Comparison of ENCODE assay signal across 8 cellular contexts in genomic region chr19:2261438-2262172, GRCh38. TPM values are rescaled to one million over a fixed set of nuclear protein-coding genes. Genes with fewer than 3 reads are reported as not detected.
A peak's percentile ranks its signal among the peaks of the same experiment; 100 is the strongest.
DNase-seq lines count a peak whose midpoint lies in the region; ATAC-seq, FAIRE-seq and TF ChIP-seq lines count a peak whose summit lies in the region.

No MANE protein-coding gene starts in this region.

- in situ Hi-C loops in astrocyte of the cerebellum (cut with HindIII; ENCODE audit: low sequenced_read_pairs) = loop anchor here (10.0 kb wide), 1 partner anchor 63 kb away; the partner anchor contains the start of genes LSM7 and SPPL2B

- H3K9me3 ChIP-seq in NT2/D1 (ENCODE audit: insufficient read depth, low read length) = no peaks in the 10 kb centered on the region
- H3K9me3 ChIP-seq in mucosa of descending colon = no peaks in the 10 kb centered on the region

- peak; percentile 62 for TF ChIP-seq CTCF in astrocyte of the cerebellum (IDR thresholded peaks at IDR 0.05; ENCODE audit: low read depth, low read length, missing control alignments)
- peak; percentile 21 for TF ChIP-seq CTCF in mucosa of descending colon (IDR thresholded peaks at IDR 0.05)

- H3K9ac ChIP-seq in NT2/D1 (ENCODE audit: insufficient read length, low read depth) = no peak overlapping the region

- FAIRE-seq in RCC 7860 (lab: Jason Lieb, UNC) = no peak

- intact Hi-C loops in mucosa of descending colon (cut with DNase I, micrococcal nuclease) = no loop called here

- H3K4me3 ChIP-seq in NT2/D1 (ENCODE audit: insufficient read length, low read depth) = no peak overlapping the region
- no peak overlapping the region for H3K4me3 ChIP-seq in astrocyte of the cerebellum (ENCODE audit: low read depth, low read length)
- H3K4me3 ChIP-seq in mucosa of descending colon = no peak overlapping the region

- DNase-seq in ELR (ENCODE audit: low read depth) (peak; percentile 54), NT2/D1 (ENCODE audit: low read depth, low spot score) (peak; percentile 44), astrocyte of the cerebellum (ENCODE audit: low read depth) (no peak), mucosa of descending colon (peak; percentile 67 to 80 (median 74)), SHP77 (lab: John Stamatoyannopoulos, UW) (no peak), RCC 7860 (ENCODE audit: low spot score) (no peak), NCI-H2171 (lab: John Stamatoyannopoulos, UW) (no peak)

- ATAC-seq in mucosa of descending colon (peak; percentile 29), GM21423 (IDR thresholded peaks at IDR 0.05; ENCODE audit: unreplicated experiment) (no peak)

- H3K4me1 ChIP-seq in NT2/D1 (ENCODE audit: insufficient read depth, insufficient read length) (peaks cover 2% of the 10 kb centered on the region), mucosa of descending colon (ENCODE audit: low read depth) (peaks cover 4% of the 10 kb centered on the region)

- no peaks in the 10 kb centered on the region for H3K27me3 ChIP-seq in NT2/D1 (ENCODE audit: insufficient read depth, insufficient read length)

- H3K36me3 ChIP-seq in NT2/D1 (ENCODE audit: insufficient read depth, insufficient read length, low read length) = no peaks in the 10 kb centered on the region
- H3K36me3 ChIP-seq in mucosa of descending colon (ENCODE audit: low read depth) = no peaks in the 10 kb centered on the region

RNA-seq across cellular contexts. Expression of gene JSRP1, which starts 5.4 kb away (rescaled TPM):
- 1 to 10 TPM in 1 of 3 donors, under 1 TPM in 2; 0.38 to 2.4 (median 0.87) TPM for total RNA-seq in mucosa of descending colon

RNA-seq across cellular contexts. Expression of gene AMH, which starts 12.5 kb away (rescaled TPM):
- 1 to 10 TPM; 2.7 to 5.1 (median 3.8) TPM for total RNA-seq in mucosa of descending colon

RNA-seq across cellular contexts. Expression of gene PEAK3, which starts 20.4 kb away (rescaled TPM):
- total RNA-seq in mucosa of descending colon = 1 to 10 TPM in 2 of 3 donors, under 1 TPM in 1; 0.29 to 1.4 (median 1.1) TPM

RNA-seq across cellular contexts. Expression of gene SF3A2, which starts 25.0 kb away (rescaled TPM):
- 10 to 100 TPM; 60.6 to 81.2 (median 68.2) TPM for total RNA-seq in mucosa of descending colon

RNA-seq across cellular contexts. Expression of gene PLEKHJ1, which starts 25.5 kb away (rescaled TPM):
- 100 to 1,000 TPM; 132 to 231 (median 189) TPM for total RNA-seq in mucosa of descending colon

Comparison
In these comparisons a context has a peak if more than half of its experiments do, and no peak if none do; other contexts are left out.
1. DNase-seq: peak in ELR (single experiment), NT2/D1 (single experiment) and mucosa of descending colon (3 of 3); none in astrocyte of the cerebellum (single experiment), SHP77 (0 of 2), RCC 7860 (single experiment) and NCI-H2171 (single experiment).